8 cellular contexts compared by ENCODE assay signal in the genomic region with DNA sequence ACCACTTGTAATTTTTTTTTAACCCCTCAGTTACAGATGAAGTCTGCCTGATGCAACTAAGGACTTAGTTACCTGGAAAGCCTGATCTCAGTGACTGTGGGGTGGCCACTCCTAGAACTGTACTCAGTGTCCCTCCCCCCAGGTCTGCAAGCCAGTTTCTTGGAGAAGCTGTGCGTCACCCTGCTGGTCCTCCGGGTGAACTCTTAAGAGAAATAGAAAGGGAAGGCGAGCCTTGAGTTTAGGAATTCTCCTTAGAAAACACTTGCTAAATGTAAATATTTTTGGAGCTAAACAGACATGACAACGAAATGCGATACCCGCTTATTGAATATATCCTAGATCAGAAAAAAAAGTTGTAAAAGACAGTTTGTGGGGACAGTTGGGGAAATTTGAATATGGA. TPM values are rescaled to one million over a fixed set of nuclear protein-coding genes. Genes with fewer than 3 reads are reported as not detected.
DNase-seq lines count a peak whose midpoint lies in the region; TF ChIP-seq lines count a peak whose summit lies in the region.

No MANE protein-coding gene starts in this region.

- peaks cover 8% of the 10 kb centered on the region for H3K4me1 Mint-ChIP-seq in activated CD4-positive, alpha-beta memory T cell treated with anti-CD3 and anti-CD28 coated beads, Interleukin-2, amount 10 ng/mL, durations not matched to agents 7 days and 5 days

- no peak overlapping the region for H3K4me3 Mint-ChIP-seq in activated CD4-positive, alpha-beta memory T cell treated with anti-CD3 and anti-CD28 coated beads, Interleukin-2, amount 10 ng/mL, durations not matched to agents 7 days and 5 days

- CTCF ChIA-PET in activated CD4-positive, alpha-beta memory T cell treated with anti-CD3 and anti-CD28 coated beads, Interleukin-2, amount 10 ng/mL, durations not matched to agents 7 days and 5 days (lab: Charles Lee) = interaction anchor here (1.5 kb wide), 1 partner anchor 193 kb away, joined by 4 read pairs; no protein-coding TSS in a partner anchor

- DNase-seq in EL = peak; percentile 74
- peak; percentile 29 for DNase-seq in astrocyte of the cerebellum (ENCODE audit: low read depth)
- peak; percentile 71 for DNase-seq in hepatic stellate cell (ENCODE audit: low spot score)
- peak; percentile 32 for DNase-seq in skeletal muscle cell (ENCODE audit: low read depth)
- DNase-seq in dermis blood vessel endothelial cell = no peak
- DNase-seq in activated CD4-positive, alpha-beta memory T cell treated with anti-CD3 and anti-CD28 coated beads, Interleukin-2, amount 10 ng/mL, durations not matched to agents 7 days and 5 days = no peak
- DNase-seq in DMS114 treated with DMSO at 0.1 percent for 48 hours (lab: John Stamatoyannopoulos, UW; ENCODE audit: unreplicated experiment) = no peak
- DNase-seq in activated T-cell treated with anti-CD3 and anti-CD28 coated beads, Interleukin-2, amount 50 U/mL, for 1 hour = no peak

- TF ChIP-seq CTCF in astrocyte of the cerebellum (IDR thresholded peaks at IDR 0.05; ENCODE audit: low read depth, low read length, missing control alignments) = no peak

- in situ Hi-C loops in astrocyte of the cerebellum (cut with HindIII; ENCODE audit: low sequenced_read_pairs) = no loop called here

- no peak overlapping the region for H3K27ac Mint-ChIP-seq in activated CD4-positive, alpha-beta memory T cell treated with anti-CD3 and anti-CD28 coated beads, Interleukin-2, amount 10 ng/mL, durations not matched to agents 7 days and 5 days

- POLR2A ChIA-PET in activated CD4-positive, alpha-beta memory T cell treated with anti-CD3 and anti-CD28 coated beads, Interleukin-2, amount 10 ng/mL, durations not matched to agents 7 days and 5 days (lab: Charles Lee) = interaction anchor here (1.2 kb wide), 1 partner anchor 52 kb away, joined by 5 read pairs; the partner anchor contains the start of gene RBM15

- no peaks in the 10 kb centered on the region for H3K27me3 Mint-ChIP-seq in activated CD4-positive, alpha-beta memory T cell treated with anti-CD3 and anti-CD28 coated beads, Interleukin-2, amount 10 ng/mL, durations not matched to agents 7 days and 5 days

- peak overlapping the region; percentile 31 for H3K4me3 ChIP-seq in astrocyte of the cerebellum (ENCODE audit: low read depth, low read length)
- peak overlapping the region; percentile 18 for H3K4me3 ChIP-seq in skeletal muscle cell (ENCODE audit: low read depth, low read length)

- peaks cover 32% of the 10 kb centered on the region for H3K36me3 Mint-ChIP-seq in activated CD4-positive, alpha-beta memory T cell treated with anti-CD3 and anti-CD28 coated beads, Interleukin-2, amount 10 ng/mL, durations not matched to agents 7 days and 5 days (ENCODE audit: low read depth)

- H3K9me3 Mint-ChIP-seq in activated CD4-positive, alpha-beta memory T cell treated with anti-CD3 and anti-CD28 coated beads, Interleukin-2, amount 10 ng/mL, durations not matched to agents 7 days and 5 days = no peaks in the 10 kb centered on the region

RNA-seq across cellular contexts. Expression of gene SLC16A4, which starts 0.7 kb away (rescaled TPM):
- 1.4 and 1.7 TPM in 2 replicates for total RNA-seq in dermis blood vessel endothelial cell
- under 1 TPM; 0.35 to 0.55 TPM for total RNA-seq in activated CD4-positive, alpha-beta memory T cell treated with anti-CD3 and anti-CD28 coated beads, Interleukin-2, amount 10 ng/mL, durations not matched to agents 7 days and 5 days

RNA-seq across cellular contexts. Expression of gene LAMTOR5, which starts 17.4 kb away (rescaled TPM):
- total RNA-seq in dermis blood vessel endothelial cell = 24.6 and 61.4 TPM in 2 replicates
- 100 to 1,000 TPM; 127 to 128 TPM for total RNA-seq in activated CD4-positive, alpha-beta memory T cell treated with anti-CD3 and anti-CD28 coated beads, Interleukin-2, amount 10 ng/mL, durations not matched to agents 7 days and 5 days

RNA-seq across cellular contexts. Expression of gene RBM15, which starts 50.9 kb away (rescaled TPM):
- total RNA-seq in dermis blood vessel endothelial cell = 43.1 and 43.3 TPM in 2 replicates
- 10 to 100 TPM; 63.4 to 68.1 TPM for total RNA-seq in activated CD4-positive, alpha-beta memory T cell treated with anti-CD3 and anti-CD28 coated beads, Interleukin-2, amount 10 ng/mL, durations not matched to agents 7 days and 5 days

Comparison
In these comparisons a context has a peak if more than half of its experiments do, and no peak if none do; other contexts are left out.
1. DNase-seq: peak in EL (single experiment), astrocyte of the cerebellum (single experiment), hepatic stellate cell (single experiment) and skeletal muscle cell (single experiment); none in dermis blood vessel endothelial cell (single experiment), activated CD4-positive, alpha-beta memory T cell treated with anti-CD3 and anti-CD28 coated beads, Interleukin-2, amount 10 ng/mL, durations not matched to agents 7 days and 5 days (single experiment), DMS114 treated with DMSO at 0.1 percent for 48 hours (single experiment) and activated T-cell treated with anti-CD3 and anti-CD28 coated beads, Interleukin-2, amount 50 U/mL, for 1 hour (single experiment).